ENCODE assay signal across 31 cellular contexts in the genomic region with DNA sequence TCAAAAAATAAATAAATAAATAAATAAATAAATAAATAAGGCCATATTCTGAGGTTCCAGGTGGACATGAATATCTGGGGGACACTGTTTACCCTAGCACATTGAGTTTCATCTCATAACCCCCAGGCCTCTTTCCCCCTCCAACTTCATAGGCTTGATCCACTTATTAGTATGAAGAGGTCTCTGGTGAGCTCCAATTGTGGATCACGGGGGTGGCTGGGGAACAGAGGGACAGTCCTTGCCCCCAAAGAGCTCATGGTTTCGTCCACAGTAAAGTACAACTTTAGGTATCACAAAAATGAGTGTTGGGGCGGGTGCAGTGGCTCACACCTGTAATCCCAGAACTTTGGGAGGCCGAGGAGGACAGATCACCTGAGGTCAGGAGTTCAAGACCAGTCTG.
"Had no signal": no experiment of that assay in that cellular context is flagged by ENCODE, and none has a peak within 500 bp of the region (broad histone marks: within the 10 kb centered on the region; RNA-seq: fewer than 3 reads in every experiment).

No MANE protein-coding gene starts in this region.

- H3K27me3 Mint-ChIP-seq: activated B cell treated with CpG ODN at 0.5 μM for 24 hours; activated CD8-positive, alpha-beta T cell treated with anti-CD3 and anti-CD28 coated beads for 36 hours; activated naive CD8-positive, alpha-beta T cell treated with anti-CD3 and anti-CD28 coated beads, Interleukin-2, amount 10 ng/mL, durations not matched to agents 7 days and 5 days; T-helper 17 cell had no signal

- H3K9me3 Mint-ChIP-seq: activated B cell treated with CpG ODN at 0.5 μM for 24 hours; activated CD8-positive, alpha-beta T cell treated with anti-CD3 and anti-CD28 coated beads for 36 hours; activated naive CD4-positive, alpha-beta T cell treated with anti-CD3 and anti-CD28 coated beads, Interleukin-2, amount 10 ng/mL, durations not matched to agents 7 days and 5 days; activated naive CD4-positive, alpha-beta T cell treated with anti-CD3 and anti-CD28 coated beads, Interleukin-2, amount 50 U/mL, for 72 hours; activated naive CD8-positive, alpha-beta T cell treated with anti-CD3 and anti-CD28 coated beads, Interleukin-2, amount 10 ng/mL, durations not matched to agents 7 days and 5 days; activated T-cell treated with anti-CD3 and anti-CD28 coated beads, Interleukin-2, amount 50 U/mL, for 72 hours; brain; T-helper 2 cell treated with Interferon-gamma antibody and Interleukin-4, amounts not matched to agents 5 μg/mL and 100 μg/mL, for 36 hours had no signal

- H3K27ac Mint-ChIP-seq: activated B cell treated with CpG ODN at 0.5 μM for 24 hours; activated CD8-positive, alpha-beta T cell treated with anti-CD3 and anti-CD28 coated beads for 36 hours; activated naive CD4-positive, alpha-beta T cell treated with anti-CD3 and anti-CD28 coated beads, Interleukin-2, amount 10 ng/mL, durations not matched to agents 7 days and 5 days; activated naive CD4-positive, alpha-beta T cell treated with anti-CD3 and anti-CD28 coated beads, Interleukin-2, amount 50 U/mL, for 72 hours; activated naive CD8-positive, alpha-beta T cell treated with anti-CD3 and anti-CD28 coated beads, Interleukin-2, amount 10 ng/mL, durations not matched to agents 7 days and 5 days; activated T-cell treated with anti-CD3 and anti-CD28 coated beads, Interleukin-2, amount 50 U/mL, for 72 hours; brain; T-helper 17 cell; T-helper 2 cell treated with Interferon-gamma antibody and Interleukin-4, amounts not matched to agents 5 μg/mL and 100 μg/mL, for 36 hours had no signal

- H3K4me3 Mint-ChIP-seq: activated B cell treated with CpG ODN at 0.5 μM for 24 hours; activated CD8-positive, alpha-beta T cell treated with anti-CD3 and anti-CD28 coated beads for 36 hours; activated naive CD4-positive, alpha-beta T cell treated with anti-CD3 and anti-CD28 coated beads, Interleukin-2, amount 10 ng/mL, durations not matched to agents 7 days and 5 days; activated naive CD8-positive, alpha-beta T cell treated with anti-CD3 and anti-CD28 coated beads, Interleukin-2, amount 10 ng/mL, durations not matched to agents 7 days and 5 days; activated T-cell treated with anti-CD3 and anti-CD28 coated beads, Interleukin-2, amount 50 U/mL, for 72 hours; T-helper 17 cell; T-helper 2 cell treated with Interferon-gamma antibody and Interleukin-4, amounts not matched to agents 5 μg/mL and 100 μg/mL, for 36 hours had no signal

- H3K36me3 Mint-ChIP-seq: activated naive CD8-positive, alpha-beta T cell treated with anti-CD3 and anti-CD28 coated beads, Interleukin-2, amount 10 ng/mL, durations not matched to agents 7 days and 5 days; brain had no signal

- H3K9me3 ChIP-seq: ascending aorta, breast epithelium, colonic mucosa, gastrocnemius medialis, heart right ventricle had no signal

- DNase-seq: activated B cell treated with CpG ODN at 0.5 μM for 24 hours; activated CD4-positive, alpha-beta T cell treated with anti-CD3 and anti-CD28 coated beads for 48 hours; activated CD4-positive, alpha-beta T cell treated with anti-CD3 and anti-CD28 coated beads, Interleukin-2, amount 50 U/mL, for 1 hour; activated CD4-positive, alpha-beta T cell treated with anti-CD3 and anti-CD28 coated beads, Interleukin-2, amount 50 U/mL, for 48 hours; activated CD8-positive, alpha-beta memory T cell treated with anti-CD3 and anti-CD28 coated beads for 24 hours; activated CD8-positive, alpha-beta T cell treated with anti-CD3 and anti-CD28 coated beads for 36 hours; activated gamma-delta T cell; activated naive CD4-positive, alpha-beta T cell; activated naive CD4-positive, alpha-beta T cell treated with anti-CD3 and anti-CD28 coated beads, Interleukin-2, amount 10 ng/mL, durations not matched to agents 7 days and 5 days; activated naive CD8-positive, alpha-beta T cell treated with anti-CD3 and anti-CD28 coated beads, Interleukin-2, amount 10 ng/mL, durations not matched to agents 7 days and 5 days; activated T-cell treated with anti-CD3 and anti-CD28 coated beads, Interleukin-2, amount 50 U/mL, for 72 hours; central memory CD4-positive, alpha-beta T cell; cerebellar nuclear complex; colonic mucosa; effector CD8-positive, alpha-beta T cell; foreskin fibroblast; gastrocnemius medialis; glutamatergic neuron; heart right ventricle; T-helper 1 cell; T-helper 17 cell; T1000; WERI-Rb-1 had no signal

- H3K4me3 ChIP-seq: ascending aorta, breast epithelium, cardiac muscle cell, colonic mucosa, gastrocnemius medialis, heart right ventricle had no signal

- H3K36me3 ChIP-seq: ascending aorta, breast epithelium, cardiac muscle cell, colonic mucosa, gastrocnemius medialis, heart right ventricle, WERI-Rb-1 had no signal

- H3K27ac ChIP-seq: ascending aorta, breast epithelium, cardiac muscle cell, colonic mucosa, gastrocnemius medialis, heart right ventricle, WERI-Rb-1 had no signal

- ATAC-seq: activated CD4-positive, CD25-positive, alpha-beta regulatory T cell treated with anti-CD3 and anti-CD28 coated beads, Interleukin-2, amount 50 U/mL, for 24 hours; activated CD8-positive, alpha-beta T cell treated with anti-CD3 and anti-CD28 coated beads for 36 hours; activated naive CD4-positive, alpha-beta T cell treated with anti-CD3 and anti-CD28 coated beads, Interleukin-2, amount 50 U/mL, for 72 hours; activated T-cell treated with anti-CD3 and anti-CD28 coated beads, Interleukin-2, amount 50 U/mL, for 72 hours; esophagus mucosa; gastrocnemius medialis; heart right ventricle; T-helper 17 cell had no signal

- H3K27me3 ChIP-seq: ascending aorta, breast epithelium, cardiac muscle cell, colonic mucosa, gastrocnemius medialis, heart right ventricle had no signal
